In genomic region chr7:27739914-27740448, GRCh38 we compare ENCODE assay signal across 1 cellular context.
TF ChIP-seq lines count a peak whose summit lies in the region.

TSS of gene TAX1BP1 (plus strand) at chr7:27740162. CDS start at chr7:27748525, 8,363 bp downstream.

TF ChIP-seq in HepG2, 621 proteins besides CTCF, POLR2A, EP300 and RAD21 (continued from another document and continues in another):
- 0 out of 2 replicates have a peak, but pooled peaks have one; percentile 19 for TF ChIP-seq ZNF280D (CRISPR knock-in tag; IDR thresholded peaks at IDR 0.05)
- TF ChIP-seq FLYWCH1 (CRISPR knock-in tag; IDR thresholded peaks at IDR 0.05) = 0 out of 2 replicates have a peak, but pooled peaks have one; percentile 72
- TF ChIP-seq ZNF512B (CRISPR knock-in tag; IDR thresholded peaks at IDR 0.05; ENCODE audit: borderline replicate concordance) = 0 out of 2 replicates have a peak, but pooled peaks have one; percentile 26
- TF ChIP-seq ZNF317 (CRISPR knock-in tag; IDR thresholded peaks at IDR 0.05) = no peak
- 0 out of 2 replicates have a peak, but pooled peaks have one; percentile 28 for TF ChIP-seq ZFP1 (CRISPR knock-in tag; IDR thresholded peaks at IDR 0.05)
- TF ChIP-seq ZNF710 (CRISPR knock-in tag; IDR thresholded peaks at IDR 0.05; ENCODE audit: borderline replicate concordance) = no peak
- no peak for TF ChIP-seq THYN1 (CRISPR knock-in tag; IDR thresholded peaks at IDR 0.05; ENCODE audit: borderline replicate concordance, low read depth)
- TF ChIP-seq ZNF207 (IDR thresholded peaks at IDR 0.05; ENCODE audit: borderline replicate concordance) = no peak
- TF ChIP-seq ZBTB39 (CRISPR knock-in tag; IDR thresholded peaks at IDR 0.05) = no peak
- TF ChIP-seq ZBTB44 (CRISPR knock-in tag; IDR thresholded peaks at IDR 0.05) = no peak
- no peak for TF ChIP-seq ZUFSP (CRISPR knock-in tag; IDR thresholded peaks at IDR 0.05; ENCODE audit: borderline replicate concordance)
- TF ChIP-seq REL (CRISPR knock-in tag; conservative IDR thresholded peaks at IDR 0.05) = no peak
- TF ChIP-seq IKZF4 (CRISPR knock-in tag; IDR thresholded peaks at IDR 0.05; ENCODE audit: borderline replicate concordance, low read depth, not compliant biosample characterization) = no peak
- no peak for TF ChIP-seq CCAR2 (optimal IDR thresholded peaks at IDR 0.05; ENCODE audit: low read depth, low read length)
- peak; percentile 39; the same call in 1 of the 2 replicates for TF ChIP-seq ZNF777 (CRISPR knock-in tag; IDR thresholded peaks at IDR 0.05)
- TF ChIP-seq ZC3H4 (CRISPR knock-in tag; IDR thresholded peaks at IDR 0.05; ENCODE audit: borderline replicate concordance) = no peak
- TF ChIP-seq ZNF652 (CRISPR knock-in tag; IDR thresholded peaks at IDR 0.05; ENCODE audit: borderline replicate concordance, low read depth) = no peak
- no peak for TF ChIP-seq ZNF839 (CRISPR knock-in tag; IDR thresholded peaks at IDR 0.05; ENCODE audit: borderline replicate concordance)
- TF ChIP-seq NRL (CRISPR knock-in tag; IDR thresholded peaks at IDR 0.05; ENCODE audit: borderline replicate concordance) = peak; percentile 40; the same call in 1 of the 2 replicates
- no peak for TF ChIP-seq ZNF770 (CRISPR knock-in tag; IDR thresholded peaks at IDR 0.05)
- no peak for TF ChIP-seq ZNF354B (CRISPR knock-in tag; IDR thresholded peaks at IDR 0.05)
- 0 out of 2 replicates have a peak, but pooled peaks have one; percentile 33 for TF ChIP-seq CENPT (CRISPR knock-in tag; IDR thresholded peaks at IDR 0.05; ENCODE audit: low read depth)
- peak; percentile 62 for TF ChIP-seq HOXA5 (CRISPR knock-in tag; IDR thresholded peaks at IDR 0.05)
- TF ChIP-seq ZSCAN30 (CRISPR knock-in tag; IDR thresholded peaks at IDR 0.05) = no peak
- peak; percentile 57 for TF ChIP-seq ZNF281 (CRISPR knock-in tag; IDR thresholded peaks at IDR 0.05; ENCODE audit: borderline replicate concordance)
- TF ChIP-seq TBP (CRISPR knock-in tag; IDR thresholded peaks at IDR 0.05) = no peak
- TF ChIP-seq ZNF670 (CRISPR knock-in tag; IDR thresholded peaks at IDR 0.05; ENCODE audit: borderline replicate concordance) = no peak; the same call in 1 of the 2 replicates
- no peak for TF ChIP-seq MTA1 (CRISPR knock-in tag; IDR thresholded peaks at IDR 0.05; ENCODE audit: borderline replicate concordance)
- TF ChIP-seq HNF4G (IDR thresholded peaks at IDR 0.05; ENCODE audit: borderline replicate concordance, low read depth, low read length) = no peak
- TF ChIP-seq HNF4G (CRISPR knock-in tag; IDR thresholded peaks at IDR 0.05; ENCODE audit: borderline replicate concordance, low read depth) = no peak
- no peak for TF ChIP-seq ATAD3A (CRISPR knock-in tag; IDR thresholded peaks at IDR 0.05)
- TF ChIP-seq CC2D1A (CRISPR knock-in tag; IDR thresholded peaks at IDR 0.05) = no peak
- TF ChIP-seq NFKB2 (CRISPR knock-in tag; IDR thresholded peaks at IDR 0.05; ENCODE audit: borderline replicate concordance) = 0 out of 2 replicates have a peak, but pooled peaks have one; percentile 56
- TF ChIP-seq ZNF564 (CRISPR knock-in tag; IDR thresholded peaks at IDR 0.05) = no peak
- peak; percentile 28; the same call in 1 of the 2 replicates for TF ChIP-seq MAX (IDR thresholded peaks at IDR 0.05)
- TF ChIP-seq ZNF850 (CRISPR knock-in tag; conservative IDR thresholded peaks at IDR 0.05) = no peak
- TF ChIP-seq DMTF1 (CRISPR knock-in tag; IDR thresholded peaks at IDR 0.05) = no peak
